ENCODE assay signal across 24 cellular contexts in genomic region chr20:23077277-23077676, GRCh38. TPM values are rescaled to one million over a fixed set of nuclear protein-coding genes. Genes with fewer than 3 reads are reported as not detected.
"Had no signal": no experiment of that assay in that cellular context is flagged by ENCODE, and none has a peak within 500 bp of the region (broad histone marks: within the 10 kb centered on the region; RNA-seq: fewer than 3 reads in every experiment).

No MANE protein-coding gene starts in this region.

- H3K4me2 ChIP-seq: PC-9 had no signal

- H3K36me3 ChIP-seq: Peyer's patch, SJSA1 had no signal

- H2AFZ ChIP-seq: PC-9 had no signal

- H3K4me1 ChIP-seq: Peyer's patch had no signal

- H3K9me3 ChIP-seq: Peyer's patch, SJSA1 had no signal

- H3K4me3 ChIP-seq: PC-9, Peyer's patch, SJSA1, SK-N-MC had no signal

- DNase-seq: IMR-90, Karpas-422, KG1, MM.1S, NCI-H1092 treated with DMSO at 0.1 percent for 48 hours, NCI-H1436, NCI-H187, NCI-H2029, NCI-H2081 treated with DMSO at 0.1 percent for 48 hours, NCI-H2171, NCI-H226, NCI-H446, NCI-H510A, NCI-H524 treated with DMSO at 0.1 percent for 48 hours, NCI-H82, OCI-M1, PC-9, Peyer's patch, Right ventricle myocardium superior, SIG-M5 had no signal

- H3K27me3 ChIP-seq: Peyer's patch, SJSA1 had no signal

- H3K27ac ChIP-seq: PC-9, Peyer's patch, SJSA1, SK-N-MC had no signal

RNA-seq across cellular contexts. Expression of gene CD93, which starts 8.8 kb away (rescaled TPM):
- total RNA-seq: HT-29, SJSA1 had no signal

RNA-seq across cellular contexts. Expression of gene THBD, which starts 27.8 kb away (rescaled TPM):
- total RNA-seq: HT-29, IMR-90 had no signal

RNA-seq across cellular contexts. Expression of gene SSTR4, which starts 42.2 kb away (rescaled TPM):
- total RNA-seq: HT-29, IMR-90, PC-9, Peyer's patch, Right ventricle myocardium superior, RPMI7951, SJSA1 had no signal
- polyA plus RNA-seq: IMR-90 had no signal
